Comparison of ENCODE assay signal across 9 cellular contexts in genomic region chr5:123549256-123549904, GRCh38. TPM values are rescaled to one million over a fixed set of nuclear protein-coding genes. Genes with fewer than 3 reads are reported as not detected.
A peak's percentile ranks its signal among the peaks of the same experiment; 100 is the strongest.
DNase-seq lines count a peak whose midpoint lies in the region; ATAC-seq and TF ChIP-seq lines count a peak whose summit lies in the region.
"Had no signal": no experiment of that assay in that cellular context is flagged by ENCODE, and none has a peak within 500 bp of the region (broad histone marks: within the 10 kb centered on the region; RNA-seq: fewer than 3 reads in every experiment).

No MANE protein-coding gene starts in this region.

- TF ChIP-seq POLR2A in uterus (IDR thresholded peaks at IDR 0.05) = no peak

- H3K79me2 ChIP-seq in osteoblast (ENCODE audit: insufficient read depth, low read length) = peaks cover 49% of the 10 kb centered on the region

- peaks cover 15% of the 10 kb centered on the region for H4K20me1 ChIP-seq in osteoblast (ENCODE audit: insufficient read depth, low read length)

- peak; percentile 100 for ATAC-seq in HG03378 (IDR thresholded peaks at IDR 0.05; ENCODE audit: unreplicated experiment)

- H3K36me3 ChIP-seq in uterus (no peaks in the 10 kb centered on the region), osteoblast (ENCODE audit: insufficient read depth, low read length) (no peaks in the 10 kb centered on the region)

- H3K4me1 ChIP-seq in uterus (no peaks in the 10 kb centered on the region), osteoblast (ENCODE audit: insufficient read depth, low read length) (no peaks in the 10 kb centered on the region)

- H3K27ac ChIP-seq in uterus (no peak overlapping the region), osteoblast (ENCODE audit: low read depth, low read length) (no peak overlapping the region)
- H3K27ac ChIP-seq: 22Rv1 had no signal

- DNase-seq in DMS53 (lab: John Stamatoyannopoulos, UW) (peak; percentile 44), DMS53 treated with DMSO at 0.1 percent for 48 hours (lab: John Stamatoyannopoulos, UW; ENCODE audit: unreplicated experiment) (no peak), uterus (no peak), HPDE6-E6E7 (ENCODE audit: extremely low spot score) (no peak), osteoblast (ENCODE audit: insufficient read length, low spot score, missing footprints) (no peak)
- DNase-seq in activated CD8-positive, alpha-beta memory T cell treated with anti-CD3 and anti-CD28 coated beads, Interleukin-2, amount 50 U/mL, for 4 hours = peak; percentile 47
- DNase-seq in stimulated activated CD4-positive, alpha-beta T cell treated with anti-CD3 and anti-CD28 coated beads, TNF-alpha, amount 100 ng/mL, for 1 hour (ENCODE audit: low read depth in 3 of 3, low spot score in 1 of 3) = peak in 2 of 3 donors; percentile 5 to 42

- intact Hi-C loops in uterus (cut with DNase I; ENCODE audit: low total_unique reads) = no loop called here

- H3K9me3 ChIP-seq in uterus = no peaks in the 10 kb centered on the region
- no peaks in the 10 kb centered on the region for H3K9me3 ChIP-seq in osteoblast (ENCODE audit: low read depth, low read length)

- H3K4me3 ChIP-seq in uterus (no peak overlapping the region), osteoblast (ENCODE audit: insufficient read depth, low read length) (no peak overlapping the region)

- no peak overlapping the region for H2AFZ ChIP-seq in osteoblast (ENCODE audit: low read length)

- no peak overlapping the region for H3K4me2 ChIP-seq in osteoblast (ENCODE audit: insufficient read depth, low read length)

- H3K27me3 ChIP-seq in uterus (no peaks in the 10 kb centered on the region), osteoblast (ENCODE audit: insufficient read depth, low read length) (no peaks in the 10 kb centered on the region)

- no peak for TF ChIP-seq CTCF in uterus (IDR thresholded peaks at IDR 0.05)
- TF ChIP-seq CTCF in osteoblast (IDR thresholded peaks at IDR 0.05; ENCODE audit: extremely low read depth, low read depth, low read length) = no peak

RNA-seq across cellular contexts. Expression of gene CSNK1G3, which starts 37.4 kb away (rescaled TPM):
- total RNA-seq in uterus = 100 to 1,000 TPM in 1 of 4 donors, 10 to 100 TPM in 3; 42.8 to 151 (median 73.4) TPM
- 79.3 and 91.2 TPM in 2 replicates for total RNA-seq in osteoblast

Comparison
In these comparisons a context has a peak if more than half of its experiments do, and no peak if none do; other contexts are left out.
1. DNase-seq: peak in DMS53 (single experiment), activated CD8-positive, alpha-beta memory T cell treated with anti-CD3 and anti-CD28 coated beads, Interleukin-2, amount 50 U/mL, for 4 hours (single experiment) and stimulated activated CD4-positive, alpha-beta T cell treated with anti-CD3 and anti-CD28 coated beads, TNF-alpha, amount 100 ng/mL, for 1 hour (2 of 3); none in DMS53 treated with DMSO at 0.1 percent for 48 hours (single experiment), uterus (0 of 2), HPDE6-E6E7 (single experiment) and osteoblast (single experiment).